ENCODE assay signal across 26 cellular contexts in the genomic region with DNA sequence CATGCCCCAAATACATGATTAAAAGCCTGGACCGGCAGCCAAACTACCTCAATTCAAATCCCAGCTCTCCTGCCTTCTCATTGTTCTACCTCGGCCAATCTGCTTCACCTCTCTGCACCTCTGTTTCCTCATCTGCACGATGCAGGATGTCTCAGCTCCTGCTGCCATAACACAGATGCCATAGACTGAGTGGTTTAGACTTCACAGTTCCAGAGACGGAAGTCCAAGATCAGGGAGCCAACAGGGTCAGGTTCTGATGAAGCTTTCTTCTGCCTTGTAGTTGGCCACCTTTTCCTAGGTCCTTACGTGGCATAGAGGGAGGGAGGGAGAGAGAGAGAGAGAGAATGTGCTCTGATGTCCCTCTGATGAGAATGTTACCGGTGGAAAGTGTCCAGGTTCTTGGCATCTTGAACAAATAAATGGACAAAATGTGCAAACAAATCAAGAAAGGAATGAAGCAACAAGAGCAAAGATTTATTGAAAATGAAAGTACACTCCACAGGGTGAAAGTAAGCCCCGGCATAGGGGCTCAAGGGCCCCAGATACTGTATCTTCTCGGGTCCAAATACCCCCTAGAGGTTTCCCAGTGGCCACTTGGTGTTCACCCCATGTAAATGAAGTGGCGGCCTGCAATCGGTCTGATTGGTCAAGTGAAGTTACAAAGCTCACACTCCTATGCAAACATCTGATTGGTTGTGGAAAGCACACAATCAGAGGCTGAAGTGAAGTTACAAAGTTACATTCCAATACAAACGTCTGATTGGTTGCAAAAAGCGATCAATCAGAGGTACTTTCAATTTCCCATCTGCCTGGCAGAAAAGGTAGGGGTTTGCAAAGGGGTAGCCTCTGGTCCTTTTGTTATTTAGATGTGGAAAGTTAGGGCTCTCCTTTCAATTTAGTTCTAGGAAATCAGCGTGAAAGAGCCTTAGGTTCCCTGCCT.
"Had no signal": no experiment of that assay in that cellular context is flagged by ENCODE, and none has a peak within 500 bp of the region (broad histone marks: within the 10 kb centered on the region; RNA-seq: fewer than 3 reads in every experiment).

No MANE protein-coding gene starts in this region.

- H3K27me3 ChIP-seq: brain microvascular endothelial cell, colonic mucosa, tibial artery had no signal

- H3K4me3 ChIP-seq: colonic mucosa, gastrocnemius medialis, lower lobe of right lung, tibial artery had no signal

- H3K4me1 ChIP-seq: colonic mucosa, gastrocnemius medialis, lower lobe of right lung had no signal

- H3K36me3 Mint-ChIP-seq: activated naive CD4-positive, alpha-beta T cell treated with anti-CD3 and anti-CD28 coated beads, Interleukin-2, amount 10 ng/mL, durations not matched to agents 7 days and 5 days had no signal

- DNase-seq: activated CD4-positive, alpha-beta T cell treated with anti-CD3 and anti-CD28 coated beads, Interleukin-2, amount 10 ng/mL, durations not matched to agents 7 days and 5 days; activated CD8-positive, alpha-beta memory T cell treated with anti-CD3 and anti-CD28 coated beads for 24 hours; activated CD8-positive, alpha-beta memory T cell treated with anti-CD3 and anti-CD28 coated beads, Interleukin-2, amount 50 U/mL, for 48 hours; activated effector memory CD4-positive, alpha-beta T cell treated with Interleukin-2 at 50 U/mL for 16 hours; activated naive CD4-positive, alpha-beta T cell treated with anti-CD3 and anti-CD28 coated beads, Interleukin-2, amount 10 ng/mL, durations not matched to agents 7 days and 5 days; activated naive CD8-positive, alpha-beta T cell treated with anti-CD3 and anti-CD28 coated beads, Interleukin-2, amount 50 U/mL, for 24 hours; activated T-cell treated with anti-CD3 and anti-CD28 coated beads, Interleukin-2, amount 50 U/mL, for 48 hours; anterior cingulate cortex; brain microvascular endothelial cell; colonic mucosa; gastrocnemius medialis; head of caudate nucleus; left cardiac atrium; lower lobe of right lung; naive thymus-derived CD8-positive, alpha-beta T cell; nucleus accumbens; retina; stimulated activated CD8-positive, alpha-beta memory T cell treated with anti-CD3 and anti-CD28 coated beads, Interleukin-4, amount 100 ng/mL, for 48 hours; stimulated activated naive CD4-positive, alpha-beta T cell; T-helper 1 cell; T-helper 9 cell; tibial artery had no signal

- H3K4me3 Mint-ChIP-seq: activated CD4-positive, alpha-beta T cell treated with anti-CD3 and anti-CD28 coated beads, Interleukin-2, amount 10 ng/mL, durations not matched to agents 7 days and 5 days; activated naive CD4-positive, alpha-beta T cell treated with anti-CD3 and anti-CD28 coated beads, Interleukin-2, amount 10 ng/mL, durations not matched to agents 7 days and 5 days; activated naive CD8-positive, alpha-beta T cell treated with anti-CD3 and anti-CD28 coated beads, Interleukin-2, amount 50 U/mL, for 24 hours; central memory CD8-positive, alpha-beta T cell; naive thymus-derived CD8-positive, alpha-beta T cell had no signal

- H3K9me3 Mint-ChIP-seq: central memory CD8-positive, alpha-beta T cell had no signal

- FAIRE-seq: islet of Langerhans, urothelium cell line had no signal

- H3K9me3 ChIP-seq: colonic mucosa had no signal

- H3K27ac Mint-ChIP-seq: activated CD4-positive, alpha-beta T cell treated with anti-CD3 and anti-CD28 coated beads, Interleukin-2, amount 10 ng/mL, durations not matched to agents 7 days and 5 days; activated naive CD4-positive, alpha-beta T cell treated with anti-CD3 and anti-CD28 coated beads, Interleukin-2, amount 10 ng/mL, durations not matched to agents 7 days and 5 days; activated naive CD8-positive, alpha-beta T cell treated with anti-CD3 and anti-CD28 coated beads, Interleukin-2, amount 50 U/mL, for 24 hours had no signal

- ATAC-seq: activated naive CD8-positive, alpha-beta T cell treated with anti-CD3 and anti-CD28 coated beads, Interleukin-2, amount 50 U/mL, for 24 hours; esophagus mucosa; gastrocnemius medialis; left cardiac atrium; lower lobe of right lung; naive thymus-derived CD8-positive, alpha-beta T cell had no signal

- H3K27ac ChIP-seq: brain microvascular endothelial cell, colonic mucosa, gastrocnemius medialis, lower lobe of right lung, tibial artery had no signal

- H3K4me1 Mint-ChIP-seq: activated CD4-positive, alpha-beta T cell treated with anti-CD3 and anti-CD28 coated beads, Interleukin-2, amount 10 ng/mL, durations not matched to agents 7 days and 5 days; activated naive CD4-positive, alpha-beta T cell treated with anti-CD3 and anti-CD28 coated beads, Interleukin-2, amount 10 ng/mL, durations not matched to agents 7 days and 5 days; central memory CD8-positive, alpha-beta T cell; naive thymus-derived CD8-positive, alpha-beta T cell had no signal

- H3K36me3 ChIP-seq: brain microvascular endothelial cell, colonic mucosa, gastrocnemius medialis, lower lobe of right lung, tibial artery had no signal
